8 cellular contexts compared by ENCODE assay signal in the genomic region with DNA sequence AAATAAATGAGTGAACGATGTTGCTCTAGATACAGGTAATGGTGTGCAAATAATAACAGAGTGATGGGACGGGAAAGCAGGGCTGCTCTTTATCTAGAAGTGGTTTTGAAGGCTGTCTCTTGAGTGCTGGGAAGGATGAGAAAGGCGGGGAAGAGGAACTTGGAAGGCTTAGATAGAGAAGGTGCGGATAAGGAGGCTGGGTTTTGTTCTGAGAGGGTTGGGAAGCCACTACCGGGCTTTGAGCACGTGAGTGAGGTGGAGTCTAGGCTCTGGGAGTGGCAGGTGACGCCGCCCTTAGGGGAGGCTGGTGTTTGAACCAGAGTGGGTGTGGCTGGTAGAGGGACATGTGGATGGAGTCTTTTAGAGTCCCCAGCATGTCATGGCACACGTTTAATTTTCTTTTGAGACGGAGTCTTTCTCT. TPM values are rescaled to one million over a fixed set of nuclear protein-coding genes. Genes with fewer than 3 reads are reported as not detected.
DNase-seq lines count a peak whose midpoint lies in the region; ATAC-seq and TF ChIP-seq lines count a peak whose summit lies in the region.

No MANE protein-coding gene starts in this region.

- H3K4me1 Mint-ChIP-seq in CD14-positive monocyte = peaks cover 32% of the 10 kb centered on the region
- peaks cover 40% of the 10 kb centered on the region for H3K4me1 Mint-ChIP-seq in activated naive CD8-positive, alpha-beta T cell (ENCODE audit: low read depth)

- intact Hi-C loops in CD14-positive monocyte (cut with micrococcal nuclease) (loop anchor here in 1 of 2 donors (2.0 to 5.0 kb wide), 2 partner anchors 102 to 115 kb away; a partner anchor contains a TSS), left ventricle myocardium inferior (cut with micrococcal nuclease) (no loop called here)

- H3K27me3 Mint-ChIP-seq in CD14-positive monocyte (ENCODE audit: low read depth in 3 of 3) = no peaks in the 10 kb centered on the region
- H3K27me3 Mint-ChIP-seq in activated naive CD8-positive, alpha-beta T cell = no peaks in the 10 kb centered on the region

- H3K27ac ChIP-seq in left ventricle myocardium inferior (replicated peaks) (peak overlapping the region; percentile 100), rectal smooth muscle tissue (ENCODE audit: low read depth, low read length) (no peak overlapping the region)

- H3K4me3 ChIP-seq in left ventricle myocardium inferior = peak overlapping the region; percentile 97
- H3K4me3 ChIP-seq in rectal smooth muscle tissue (ENCODE audit: low read length) = peak overlapping the region; percentile 79

- H3K36me3 ChIP-seq in left ventricle myocardium inferior (peaks cover 33% of the 10 kb centered on the region), rectal smooth muscle tissue (ENCODE audit: control insufficient read depth, insufficient read depth, low read length) (no peaks in the 10 kb centered on the region)

- DNase-seq in CD14-positive monocyte (ENCODE audit: low spot score) (peak; percentile 72), NAMALWA (ENCODE audit: low spot score) (peak; percentile 96), left ventricle myocardium inferior (no peak)

- H3K4me1 ChIP-seq in left ventricle myocardium inferior = peaks cover 41% of the 10 kb centered on the region
- H3K4me1 ChIP-seq in rectal smooth muscle tissue (ENCODE audit: control insufficient read depth, insufficient read depth, low read length) = peaks cover 3% of the 10 kb centered on the region

- H3K36me3 Mint-ChIP-seq in CD14-positive monocyte = peaks cover 23 to 46% of the 10 kb centered on the region in 2 donors
- peaks cover 5% of the 10 kb centered on the region for H3K36me3 Mint-ChIP-seq in activated naive CD8-positive, alpha-beta T cell

- TF ChIP-seq CTCF in CD14-positive monocyte (IDR thresholded peaks at IDR 0.05) = no peak
- no peak for TF ChIP-seq CTCF in left ventricle myocardium inferior (IDR thresholded peaks at IDR 0.05; ENCODE audit: borderline replicate concordance)

- peak overlapping the region; percentile 82 to 98 (median 95) for H3K27ac Mint-ChIP-seq in CD14-positive monocyte
- H3K27ac Mint-ChIP-seq in activated naive CD8-positive, alpha-beta T cell = peak overlapping the region; percentile 97

- H3K4me3 Mint-ChIP-seq in CD14-positive monocyte = peak overlapping the region; percentile 73 to 86
- H3K4me3 Mint-ChIP-seq in activated naive CD8-positive, alpha-beta T cell = peak overlapping the region; percentile 95

- H3K9ac ChIP-seq in rectal smooth muscle tissue (ENCODE audit: low read length) = no peak overlapping the region

- H3K27me3 ChIP-seq in left ventricle myocardium inferior (ENCODE audit: low read depth) = no peaks in the 10 kb centered on the region
- no peaks in the 10 kb centered on the region for H3K27me3 ChIP-seq in rectal smooth muscle tissue (ENCODE audit: control insufficient read depth, insufficient read depth, low read length)

- ATAC-seq in GM21360 (IDR thresholded peaks at IDR 0.05; ENCODE audit: unreplicated experiment) (peak; percentile 33), SK-N-SH treated with all-trans-retinoic acid at 6 μM for 48 hours (peak; percentile 87), GM21619 (IDR thresholded peaks at IDR 0.05; ENCODE audit: unreplicated experiment) (no peak)

- H3K9me3 ChIP-seq in left ventricle myocardium inferior (replicated peaks) = no peaks in the 10 kb centered on the region

- H3K9me3 Mint-ChIP-seq in CD14-positive monocyte = no peaks in the 10 kb centered on the region
- H3K9me3 Mint-ChIP-seq in activated naive CD8-positive, alpha-beta T cell (ENCODE audit: low read depth) = no peaks in the 10 kb centered on the region

TF ChIP-seq in SK-N-SH treated with all-trans-retinoic acid at 6 μM for 48 hours, 23 proteins besides CTCF, POLR2A, EP300 and RAD21:
- TF ChIP-seq TOX (CRISPR knock-in tag; IDR thresholded peaks at IDR 0.05; ENCODE audit: borderline replicate concordance) = no peak

RNA-seq across cellular contexts. Expression of a gene that starts 0.8 kb away (rescaled TPM):
- 10 to 100 TPM; 26.1 to 29.6 TPM for polyA plus RNA-seq in CD14-positive monocyte
- 15.0 TPM for total RNA-seq in left ventricle myocardium inferior

RNA-seq across cellular contexts. Expression of a gene that starts 0.9 kb away (rescaled TPM):
- 1 to 10 TPM; 7.6 to 8.2 TPM for polyA plus RNA-seq in CD14-positive monocyte
- 68.2 TPM for total RNA-seq in left ventricle myocardium inferior

RNA-seq across cellular contexts. Expression of a gene that starts 29.6 kb away (rescaled TPM):
- 1 to 10 TPM in 1 of 2 donors, under 1 TPM in 1; 0.68 to 1.1 TPM for polyA plus RNA-seq in CD14-positive monocyte
- 27.2 TPM for total RNA-seq in left ventricle myocardium inferior
